In genomic region chr9:78575041-78575440, GRCh38 we compare ENCODE assay signal across 22 cellular contexts.
DNase-seq lines count a peak whose midpoint lies in the region; ATAC-seq and TF ChIP-seq lines count a peak whose summit lies in the region.
"Had no signal": no experiment of that assay in that cellular context is flagged by ENCODE, and none has a peak within 500 bp of the region (broad histone marks: within the 10 kb centered on the region; RNA-seq: fewer than 3 reads in every experiment).

No MANE protein-coding gene starts in this region.

- DNase-seq in H9, result no peak
- peak; percentile 62 for DNase-seq in M059J (ENCODE audit: low read depth)
- DNase-seq in cerebellar cortex (ENCODE audit: low spot score), result peak; percentile 39
- DNase-seq in osteoblast (ENCODE audit: insufficient read length, low spot score, missing footprints), result no peak
- no peak for DNase-seq in stimulated activated CD4-positive, alpha-beta T cell treated with anti-CD3 and anti-CD28 coated beads, Interleukin-4, amount 100 ng/mL, for 24 hours
- DNase-seq in SIG-M5 treated with dmso at 0.1 percent for 504 hours (lab: John Stamatoyannopoulos, UW; ENCODE audit: unreplicated experiment), result no peak
- DNase-seq: BE2C; CD4-positive, alpha-beta memory T cell; GOT3; Kasumi-1; NCI-H1105; NCI-H2081; NCI-H345; NCI-H526; NK-92 treated with Interleukin-12 subunit alpha and Interleukin-12 subunit beta, amount 100 ng/mL, for 24 hours; RPMI8226; SJCRH30; SW 1271 had no signal

- H2BK15ac ChIP-seq in H9 (ENCODE audit: low read depth, low read length), result no peak overlapping the region

- H3K4me1 ChIP-seq in H9 (ENCODE audit: insufficient read depth, low read length) (peaks cover 3% of the 10 kb centered on the region; the same call in 1 of the 2 replicates), osteoblast (ENCODE audit: insufficient read depth, low read length) (peaks cover 7% of the 10 kb centered on the region)
- H3K4me1 ChIP-seq: SJCRH30 had no signal

- no peak overlapping the region for H4K91ac ChIP-seq in H9 (ENCODE audit: insufficient read length, low read depth, low read length)

- H3K4me2 ChIP-seq in H9 (ENCODE audit: insufficient read depth, insufficient read length, low read length) (no peak overlapping the region), osteoblast (ENCODE audit: insufficient read depth, low read length) (no peak overlapping the region)

- H3K23me2 ChIP-seq in H9 (ENCODE audit: insufficient read length, low read depth, low read length, poor library complexity, severe bottlenecking), result no peaks in the 10 kb centered on the region

- H3K4me3 Mint-ChIP-seq in H9, result no peak overlapping the region; a peak in 1 of 5 replicates
- H3K4me3 Mint-ChIP-seq in activated T-helper 17 cell treated with anti-CD3 and anti-CD28 coated beads, Interleukin-2, amount 50 U/mL, for 72 hours, result no peak overlapping the region
- H3K4me3 Mint-ChIP-seq: CD4-positive, alpha-beta memory T cell; IgD-negative memory B cell; T-helper 2 cell treated with Interferon-gamma antibody and Interleukin-4, amounts not matched to agents 5 μg/mL and 100 μg/mL, for 36 hours had no signal

- H4K20me1 ChIP-seq in H9 (ENCODE audit: control insufficient read depth, insufficient read depth, insufficient read length), result no peaks in the 10 kb centered on the region
- H4K20me1 ChIP-seq in osteoblast (ENCODE audit: insufficient read depth, low read length), result no peaks in the 10 kb centered on the region

- no peak overlapping the region for H4K5ac ChIP-seq in H9 (ENCODE audit: insufficient read length, low read depth, low read length)

- no peaks in the 10 kb centered on the region for H3K9me3 Mint-ChIP-seq in H9
- no peaks in the 10 kb centered on the region for H3K9me3 Mint-ChIP-seq in activated T-helper 17 cell treated with anti-CD3 and anti-CD28 coated beads, Interleukin-2, amount 50 U/mL, for 72 hours
- H3K9me3 Mint-ChIP-seq: IgD-negative memory B cell; T-helper 2 cell treated with Interferon-gamma antibody and Interleukin-4, amounts not matched to agents 5 μg/mL and 100 μg/mL, for 36 hours had no signal

- peak overlapping the region in 2 of 3 experiments; percentile 46 to 63; a peak in 5 of 7 replicates for H3K27ac Mint-ChIP-seq in H9
- no peak overlapping the region for H3K27ac Mint-ChIP-seq in activated T-helper 17 cell treated with anti-CD3 and anti-CD28 coated beads, Interleukin-2, amount 50 U/mL, for 72 hours
- H3K27ac Mint-ChIP-seq: CD4-positive, alpha-beta memory T cell; T-helper 2 cell treated with Interferon-gamma antibody and Interleukin-4, amounts not matched to agents 5 μg/mL and 100 μg/mL, for 36 hours had no signal

- H2BK12ac ChIP-seq in H9 (ENCODE audit: insufficient read length, low read depth, low read length), result no peak overlapping the region

- no peak for ATAC-seq in HG03460 (IDR thresholded peaks at IDR 0.05; ENCODE audit: unreplicated experiment)
- no peak for ATAC-seq in activated T-helper 17 cell treated with anti-CD3 and anti-CD28 coated beads, Interleukin-2, amount 50 U/mL, for 72 hours (replicated peaks)

- no peak overlapping the region for H3K14ac ChIP-seq in H9 (ENCODE audit: insufficient read depth, low read length)

- H3K27me3 ChIP-seq in H9 (ENCODE audit: insufficient read depth, low read length) (no peaks in the 10 kb centered on the region), osteoblast (ENCODE audit: insufficient read depth, low read length) (no peaks in the 10 kb centered on the region)
- H3K27me3 ChIP-seq: BE2C had no signal

- H2AK5ac ChIP-seq in H9 (ENCODE audit: insufficient read length, low read length), result no peak overlapping the region

- no peak overlapping the region for H2BK5ac ChIP-seq in H9 (ENCODE audit: insufficient read length, low read length)

- no peak overlapping the region for H3K56ac ChIP-seq in H9 (ENCODE audit: insufficient read length, low read depth, low read length)

- H3K36me3 ChIP-seq in osteoblast (ENCODE audit: insufficient read depth, low read length), result no peaks in the 10 kb centered on the region
- H3K36me3 ChIP-seq: BE2C, SJCRH30 had no signal

- H3K4ac ChIP-seq in H9 (ENCODE audit: low read depth, low read length), result no peak overlapping the region

- no peaks in the 10 kb centered on the region for H3K36me3 Mint-ChIP-seq in H9 (ENCODE audit: insufficient read depth in 1 of 3, low read depth in 3 of 3)
- H3K36me3 Mint-ChIP-seq in activated T-helper 17 cell treated with anti-CD3 and anti-CD28 coated beads, Interleukin-2, amount 50 U/mL, for 72 hours (ENCODE audit: low read depth), result no peaks in the 10 kb centered on the region
- H3K36me3 Mint-ChIP-seq: CD4-positive, alpha-beta memory T cell had no signal

- no peak overlapping the region for H3K9ac ChIP-seq in H9 (ENCODE audit: extremely low read depth, insufficient read length, low read length)

- H3K18ac ChIP-seq in H9 (ENCODE audit: insufficient read length, low read depth, low read length), result no peak overlapping the region

- no peak for TF ChIP-seq CTCF in H9 (conservative IDR thresholded peaks at IDR 0.05)
- no peak for TF ChIP-seq CTCF in osteoblast (IDR thresholded peaks at IDR 0.05; ENCODE audit: extremely low read depth, low read depth, low read length)

- H3K9me3 ChIP-seq in H9 (ENCODE audit: control insufficient read depth, low read depth, low read length), result no peaks in the 10 kb centered on the region
- H3K9me3 ChIP-seq in osteoblast (ENCODE audit: low read depth, low read length), result no peaks in the 10 kb centered on the region
- H3K9me3 ChIP-seq: BE2C, SJCRH30 had no signal

- no peaks in the 10 kb centered on the region for H3K79me1 ChIP-seq in H9 (ENCODE audit: insufficient read depth, low read depth, low read length, poor library complexity, severe bottlenecking)

- H4K8ac ChIP-seq in H9 (replicated peaks; ENCODE audit: insufficient read length, low read depth, low read length), result no peak overlapping the region

- no peak overlapping the region for H2BK20ac ChIP-seq in H9 (ENCODE audit: low read depth, low read length, poor library complexity, severe bottlenecking)

- no CpG with 5 or more reads among the region's 4 CpGs for WGBS in H9 (ENCODE audit: extremely low coverage, insufficient read length, low lambda C conversion rate)

- no peaks in the 10 kb centered on the region for H3K27me3 Mint-ChIP-seq in H9 (ENCODE audit: low read depth)
- H3K27me3 Mint-ChIP-seq in activated T-helper 17 cell treated with anti-CD3 and anti-CD28 coated beads, Interleukin-2, amount 50 U/mL, for 72 hours, result peaks cover 8% of the 10 kb centered on the region
- H3K27me3 Mint-ChIP-seq: CD4-positive, alpha-beta memory T cell; IgD-negative memory B cell had no signal

- H2AFZ ChIP-seq in H9 (ENCODE audit: low read length) (no peak overlapping the region), osteoblast (ENCODE audit: low read length) (peak overlapping the region; percentile 71)

- no peak overlapping the region for H3K4me3 ChIP-seq in osteoblast (ENCODE audit: insufficient read depth, low read length)
- H3K4me3 ChIP-seq: SJCRH30 had no signal

- H3K27ac ChIP-seq in H9 (ENCODE audit: insufficient read length, low read depth, low read length) (no peak overlapping the region), osteoblast (ENCODE audit: low read depth, low read length) (no peak overlapping the region)
- H3K27ac ChIP-seq: SJCRH30 had no signal

- H3K4me1 Mint-ChIP-seq in H9, result peaks cover 43 to 57% of the 10 kb centered on the region in 2 experiments
- no peaks in the 10 kb centered on the region for H3K4me1 Mint-ChIP-seq in activated T-helper 17 cell treated with anti-CD3 and anti-CD28 coated beads, Interleukin-2, amount 50 U/mL, for 72 hours
- H3K4me1 Mint-ChIP-seq: CD4-positive, alpha-beta memory T cell; IgD-negative memory B cell had no signal

- H3K79me2 ChIP-seq in H9 (ENCODE audit: insufficient read depth, low read length) (no peaks in the 10 kb centered on the region), osteoblast (ENCODE audit: insufficient read depth, low read length) (no peaks in the 10 kb centered on the region)

- H3T11ph ChIP-seq in H9 (ENCODE audit: low read length), result no peak overlapping the region

- no peak overlapping the region for H3K23ac ChIP-seq in H9 (ENCODE audit: insufficient read length, low read depth, low read length)

- no peak overlapping the region for H2BK120ac ChIP-seq in H9 (ENCODE audit: low read depth, low read length, poor library complexity, severe bottlenecking)

Comparison
In these comparisons a context has a peak if more than half of its experiments do, and no peak if none do; other contexts are left out.
1. DNase-seq: peak in M059J (single experiment) and cerebellar cortex (single experiment); none in H9 (single experiment), osteoblast (single experiment), stimulated activated CD4-positive, alpha-beta T cell treated with anti-CD3 and anti-CD28 coated beads, Interleukin-4, amount 100 ng/mL, for 24 hours (single experiment) and SIG-M5 treated with dmso at 0.1 percent for 504 hours (single experiment).